In the genomic region with DNA sequence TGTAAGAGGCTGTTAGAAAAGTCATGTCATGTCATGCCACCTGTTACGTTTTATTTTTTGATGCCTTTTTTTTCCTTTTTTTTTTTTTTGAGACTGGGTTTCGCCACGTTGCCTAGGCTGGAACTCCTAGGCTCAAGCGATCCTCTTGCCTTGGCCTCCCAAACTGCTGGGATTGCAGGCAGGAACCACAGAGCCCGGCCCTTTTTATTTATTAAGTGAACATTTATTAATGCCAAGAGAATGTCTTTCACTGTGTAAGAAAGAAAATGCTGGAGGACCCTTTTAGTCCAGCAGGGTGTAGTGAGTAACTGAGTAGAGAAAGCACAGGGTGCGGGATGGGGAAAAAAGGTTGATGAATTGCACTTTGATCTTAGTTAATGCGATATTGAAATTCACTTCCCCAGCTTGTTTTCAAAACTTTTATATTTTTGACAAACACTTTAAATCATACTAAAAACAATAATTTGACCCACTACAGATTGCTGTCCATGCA, we compare ENCODE assay signal across 2 cellular contexts.
TF ChIP-seq lines count a peak whose summit lies in the region.

No MANE protein-coding gene starts in this region.

TF ChIP-seq in A549, 52 proteins besides CTCF, POLR2A, EP300 and RAD21 (continued from another document):
- no peak for TF ChIP-seq CHD4 (IDR thresholded peaks at IDR 0.05; ENCODE audit: borderline replicate concordance)
- TF ChIP-seq, protein P1, sequence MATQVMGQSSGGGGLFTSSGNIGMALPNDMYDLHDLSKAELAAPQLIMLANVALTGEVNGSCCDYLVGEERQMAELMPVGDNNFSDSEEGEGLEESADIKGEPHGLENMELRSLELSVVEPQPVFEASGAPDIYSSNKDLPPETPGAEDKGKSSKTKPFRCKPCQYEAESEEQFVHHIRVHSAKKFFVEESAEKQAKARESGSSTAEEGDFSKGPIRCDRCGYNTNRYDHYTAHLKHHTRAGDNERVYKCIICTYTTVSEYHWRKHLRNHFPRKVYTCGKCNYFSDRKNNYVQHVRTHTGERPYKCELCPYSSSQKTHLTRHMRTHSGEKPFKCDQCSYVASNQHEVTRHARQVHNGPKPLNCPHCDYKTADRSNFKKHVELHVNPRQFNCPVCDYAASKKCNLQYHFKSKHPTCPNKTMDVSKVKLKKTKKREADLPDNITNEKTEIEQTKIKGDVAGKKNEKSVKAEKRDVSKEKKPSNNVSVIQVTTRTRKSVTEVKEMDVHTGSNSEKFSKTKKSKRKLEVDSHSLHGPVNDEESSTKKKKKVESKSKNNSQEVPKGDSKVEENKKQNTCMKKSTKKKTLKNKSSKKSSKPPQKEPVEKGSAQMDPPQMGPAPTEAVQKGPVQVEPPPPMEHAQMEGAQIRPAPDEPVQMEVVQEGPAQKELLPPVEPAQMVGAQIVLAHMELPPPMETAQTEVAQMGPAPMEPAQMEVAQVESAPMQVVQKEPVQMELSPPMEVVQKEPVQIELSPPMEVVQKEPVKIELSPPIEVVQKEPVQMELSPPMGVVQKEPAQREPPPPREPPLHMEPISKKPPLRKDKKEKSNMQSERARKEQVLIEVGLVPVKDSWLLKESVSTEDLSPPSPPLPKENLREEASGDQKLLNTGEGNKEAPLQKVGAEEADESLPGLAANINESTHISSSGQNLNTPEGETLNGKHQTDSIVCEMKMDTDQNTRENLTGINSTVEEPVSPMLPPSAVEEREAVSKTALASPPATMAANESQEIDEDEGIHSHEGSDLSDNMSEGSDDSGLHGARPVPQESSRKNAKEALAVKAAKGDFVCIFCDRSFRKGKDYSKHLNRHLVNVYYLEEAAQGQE (IDR thresholded peaks at IDR 0.05) = no peak
- TF ChIP-seq, protein P2, sequence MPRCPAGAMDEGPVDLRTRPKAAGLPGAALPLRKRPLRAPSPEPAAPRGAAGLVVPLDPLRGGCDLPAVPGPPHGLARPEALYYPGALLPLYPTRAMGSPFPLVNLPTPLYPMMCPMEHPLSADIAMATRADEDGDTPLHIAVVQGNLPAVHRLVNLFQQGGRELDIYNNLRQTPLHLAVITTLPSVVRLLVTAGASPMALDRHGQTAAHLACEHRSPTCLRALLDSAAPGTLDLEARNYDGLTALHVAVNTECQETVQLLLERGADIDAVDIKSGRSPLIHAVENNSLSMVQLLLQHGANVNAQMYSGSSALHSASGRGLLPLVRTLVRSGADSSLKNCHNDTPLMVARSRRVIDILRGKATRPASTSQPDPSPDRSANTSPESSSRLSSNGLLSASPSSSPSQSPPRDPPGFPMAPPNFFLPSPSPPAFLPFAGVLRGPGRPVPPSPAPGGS (IDR thresholded peaks at IDR 0.05) = no peak
- TF ChIP-seq FOSB (CRISPR knock-in tag; IDR thresholded peaks at IDR 0.05) = no peak
- TF ChIP-seq NR3C1 (IDR thresholded peaks at IDR 0.05) = no peak

TF ChIP-seq in WTC11, 78 proteins besides CTCF, POLR2A, EP300 and RAD21 (continued from another document):
- TF ChIP-seq MXD4 (CRISPR knock-in tag; IDR thresholded peaks at IDR 0.05; ENCODE audit: borderline replicate concordance) (no peak), NR2C2 (CRISPR knock-in tag; IDR thresholded peaks at IDR 0.05) (no peak)
- TF ChIP-seq, protein P3, sequence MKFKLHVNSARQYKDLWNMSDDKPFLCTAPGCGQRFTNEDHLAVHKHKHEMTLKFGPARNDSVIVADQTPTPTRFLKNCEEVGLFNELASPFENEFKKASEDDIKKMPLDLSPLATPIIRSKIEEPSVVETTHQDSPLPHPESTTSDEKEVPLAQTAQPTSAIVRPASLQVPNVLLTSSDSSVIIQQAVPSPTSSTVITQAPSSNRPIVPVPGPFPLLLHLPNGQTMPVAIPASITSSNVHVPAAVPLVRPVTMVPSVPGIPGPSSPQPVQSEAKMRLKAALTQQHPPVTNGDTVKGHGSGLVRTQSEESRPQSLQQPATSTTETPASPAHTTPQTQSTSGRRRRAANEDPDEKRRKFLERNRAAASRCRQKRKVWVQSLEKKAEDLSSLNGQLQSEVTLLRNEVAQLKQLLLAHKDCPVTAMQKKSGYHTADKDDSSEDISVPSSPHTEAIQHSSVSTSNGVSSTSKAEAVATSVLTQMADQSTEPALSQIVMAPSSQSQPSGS (CRISPR knock-in tag; IDR thresholded peaks at IDR 0.05; ENCODE audit: borderline replicate concordance, low read depth) = no peak
- TF ChIP-seq, protein P4, sequence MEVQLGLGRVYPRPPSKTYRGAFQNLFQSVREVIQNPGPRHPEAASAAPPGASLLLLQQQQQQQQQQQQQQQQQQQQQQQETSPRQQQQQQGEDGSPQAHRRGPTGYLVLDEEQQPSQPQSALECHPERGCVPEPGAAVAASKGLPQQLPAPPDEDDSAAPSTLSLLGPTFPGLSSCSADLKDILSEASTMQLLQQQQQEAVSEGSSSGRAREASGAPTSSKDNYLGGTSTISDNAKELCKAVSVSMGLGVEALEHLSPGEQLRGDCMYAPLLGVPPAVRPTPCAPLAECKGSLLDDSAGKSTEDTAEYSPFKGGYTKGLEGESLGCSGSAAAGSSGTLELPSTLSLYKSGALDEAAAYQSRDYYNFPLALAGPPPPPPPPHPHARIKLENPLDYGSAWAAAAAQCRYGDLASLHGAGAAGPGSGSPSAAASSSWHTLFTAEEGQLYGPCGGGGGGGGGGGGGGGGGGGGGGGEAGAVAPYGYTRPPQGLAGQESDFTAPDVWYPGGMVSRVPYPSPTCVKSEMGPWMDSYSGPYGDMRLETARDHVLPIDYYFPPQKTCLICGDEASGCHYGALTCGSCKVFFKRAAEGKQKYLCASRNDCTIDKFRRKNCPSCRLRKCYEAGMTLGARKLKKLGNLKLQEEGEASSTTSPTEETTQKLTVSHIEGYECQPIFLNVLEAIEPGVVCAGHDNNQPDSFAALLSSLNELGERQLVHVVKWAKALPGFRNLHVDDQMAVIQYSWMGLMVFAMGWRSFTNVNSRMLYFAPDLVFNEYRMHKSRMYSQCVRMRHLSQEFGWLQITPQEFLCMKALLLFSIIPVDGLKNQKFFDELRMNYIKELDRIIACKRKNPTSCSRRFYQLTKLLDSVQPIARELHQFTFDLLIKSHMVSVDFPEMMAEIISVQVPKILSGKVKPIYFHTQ (CRISPR knock-in tag; IDR thresholded peaks at IDR 0.05) = no peak
